Comparison of ENCODE assay signal across 9 cellular contexts in genomic region chr9:96222132-96222531, GRCh38.
DNase-seq lines count a peak whose midpoint lies in the region; ATAC-seq, FAIRE-seq and TF ChIP-seq lines count a peak whose summit lies in the region.
"Had no signal": no experiment of that assay in that cellular context is flagged by ENCODE, and none has a peak within 500 bp of the region (broad histone marks: within the 10 kb centered on the region; RNA-seq: fewer than 3 reads in every experiment).

No MANE protein-coding gene starts in this region.

- POLR2A ChIA-PET in GM10248 (lab: Yijun Ruan, JAX) = no interaction called here

- peaks cover 7% of the 10 kb centered on the region for H3K4me1 ChIP-seq in KMS-11 (ENCODE audit: low read depth, poor library complexity, severe bottlenecking)

- no peaks in the 10 kb centered on the region for H3K79me2 ChIP-seq in KMS-11 (ENCODE audit: insufficient read depth, low read depth)

- H3K9ac ChIP-seq in KMS-11 = no peak overlapping the region

- no peaks in the 10 kb centered on the region for H4K20me1 ChIP-seq in KMS-11 (ENCODE audit: insufficient read depth)

- no peak for FAIRE-seq in bronchial epithelial cell (lab: Jason Lieb, UNC)

- no peak overlapping the region for H3K4me3 ChIP-seq in KMS-11 (IDR thresholded peaks at IDR 0.05; ENCODE audit: insufficient read depth, low read depth, low read length)
- no peak overlapping the region for H3K4me3 ChIP-seq in bronchial epithelial cell (ENCODE audit: low read depth, low read length)

- H3K4me3 Mint-ChIP-seq in nephron = no peak overlapping the region

- H3K36me3 ChIP-seq in KMS-11 (ENCODE audit: insufficient read depth) (no peaks in the 10 kb centered on the region), bronchial epithelial cell (ENCODE audit: control insufficient read depth, insufficient read depth, low read length) (no peaks in the 10 kb centered on the region)

- H3K27me3 Mint-ChIP-seq in nephron (ENCODE audit: low read depth) = peaks cover 16% of the 10 kb centered on the region

- ATAC-seq in GM19351 (IDR thresholded peaks at IDR 0.05; ENCODE audit: unreplicated experiment) (no peak), HG02798 (IDR thresholded peaks at IDR 0.05; ENCODE audit: poor library complexity, unreplicated experiment) (no peak)

- H3K9me3 Mint-ChIP-seq in nephron = peaks cover 18% of the 10 kb centered on the region

- H2AFZ ChIP-seq in KMS-11 (ENCODE audit: low read depth) = no peak overlapping the region

- peak overlapping the region in 1 of 3 experiments; percentile 30 for H3K27ac Mint-ChIP-seq in nephron

- DNase-seq in GM10248 (ENCODE audit: extremely low spot score) = no peak
- DNase-seq in bronchial epithelial cell (ENCODE audit: low read depth) = peak; percentile 7
- DNase-seq in NCI-H2171 treated with DMSO at 0.1 percent for 48 hours (lab: John Stamatoyannopoulos, UW) = no peak
- DNase-seq in GDM1 (lab: John Stamatoyannopoulos, UW) = no peak
- DNase-seq: effector CD8-positive, alpha-beta T cell had no signal

- TF ChIP-seq CTCF in GM10248 (IDR thresholded peaks at IDR 0.05; ENCODE audit: control extremely low read depth, extremely low read depth, low read depth, missing control alignments) = peak; percentile 25
- peak; percentile 70 for TF ChIP-seq CTCF in KMS-11 (conservative IDR thresholded peaks at IDR 0.05; ENCODE audit: low read depth, low read length)
- peak; percentile 45 for TF ChIP-seq CTCF in bronchial epithelial cell (IDR thresholded peaks at IDR 0.05; ENCODE audit: insufficient read depth, low read length, severe bottlenecking)
- peak; percentile 31 to 51 (median 34) for TF ChIP-seq CTCF in nephron (IDR thresholded peaks at IDR 0.05; ENCODE audit: unreplicated experiment in 3 of 3)

- peaks cover 12% of the 10 kb centered on the region for H3K4me1 Mint-ChIP-seq in nephron

- H3K4me2 ChIP-seq in KMS-11 = no peak overlapping the region

- H3K27me3 ChIP-seq in KMS-11 (ENCODE audit: insufficient read depth, low read depth) (no peaks in the 10 kb centered on the region), bronchial epithelial cell (ENCODE audit: control insufficient read depth, insufficient read depth, low read length) (no peaks in the 10 kb centered on the region)

- H3K36me3 Mint-ChIP-seq in nephron (ENCODE audit: low read depth) = peaks cover 5% of the 10 kb centered on the region

- H3K27ac ChIP-seq in KMS-11 = no peak overlapping the region

- CTCF ChIA-PET in GM10248 (lab: Yijun Ruan, JAX) = no interaction called here
